In the genomic region with DNA sequence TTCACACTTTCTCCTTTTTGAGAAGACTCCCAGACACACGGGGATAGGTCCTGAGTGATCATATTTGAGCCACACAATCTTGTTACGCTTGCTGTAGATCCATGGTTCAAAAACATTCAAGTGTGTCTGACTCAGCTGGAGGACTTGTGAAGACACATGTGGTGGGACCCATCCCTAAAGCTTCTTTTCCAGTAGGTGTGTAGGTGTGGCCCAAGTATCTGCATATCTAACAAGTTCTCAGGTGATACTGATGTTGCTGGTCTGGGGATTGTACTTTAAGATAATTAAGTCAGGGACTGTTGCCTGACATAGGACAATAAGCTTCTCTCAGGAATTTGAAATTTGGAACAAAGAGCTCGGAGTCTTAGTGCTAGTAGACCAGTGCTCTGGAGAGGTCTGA, we compare ENCODE assay signal across 22 cellular contexts.
"Had no signal": no experiment of that assay in that cellular context is flagged by ENCODE, and none has a peak within 500 bp of the region (broad histone marks: within the 10 kb centered on the region; RNA-seq: fewer than 3 reads in every experiment).

No MANE protein-coding gene starts in this region.

- DNase-seq: colonic mucosa; dermis blood vessel endothelial cell; effector CD4-positive, alpha-beta T cell; heart left ventricle; hippocampal formation; mammary epithelial cell; mucosa of descending colon; naive thymus-derived CD8-positive, alpha-beta T cell; ovary; stimulated activated CD4-positive, alpha-beta T cell treated with anti-CD3 and anti-CD28 coated beads, Interleukin-4, amount 100 ng/mL, for 1 hour; stimulated activated CD8-positive, alpha-beta memory T cell treated with anti-CD3 and anti-CD28 coated beads, Interleukin-4, amount 100 ng/mL, for 48 hours; testis had no signal

- ATAC-seq: esophagus mucosa; heart left ventricle; left lobe of liver; mucosa of descending colon; naive thymus-derived CD8-positive, alpha-beta T cell; stimulated activated memory B cell treated with anti-CD40 and anti-IgM and Interleukin-4, amounts not matched to agents 10 μg/mL and 1 μg/mL and 100 μg/mL, for 72 hours had no signal

- H3K9me3 ChIP-seq: colonic mucosa, heart left ventricle, mucosa of descending colon, ovary, right atrium auricular region, testis had no signal

- H3K36me3 Mint-ChIP-seq: naive thymus-derived CD8-positive, alpha-beta T cell; stimulated activated memory B cell treated with anti-CD40 and anti-IgM and Interleukin-4, amounts not matched to agents 10 μg/mL and 1 μg/mL and 100 μg/mL, for 72 hours; type B pancreatic cell had no signal

- H3K36me3 ChIP-seq: colonic mucosa, heart left ventricle, ovary, right atrium auricular region had no signal

- H3K4me3 Mint-ChIP-seq: naive thymus-derived CD8-positive, alpha-beta T cell; stimulated activated memory B cell treated with anti-CD40 and anti-IgM and Interleukin-4, amounts not matched to agents 10 μg/mL and 1 μg/mL and 100 μg/mL, for 72 hours; stimulated activated naive CD8-positive, alpha-beta T cell treated with anti-CD3 and anti-CD28 coated beads, Interleukin-15, Interleukin-2, amounts not matched to agents 100 ng/mL and 50 ng/mL, for 24 hours; type B pancreatic cell had no signal

- H3K4me2 ChIP-seq: smooth muscle cell had no signal

- H3K27ac ChIP-seq: colonic mucosa, heart left ventricle, ovary, testis had no signal

- H3K27ac Mint-ChIP-seq: naive thymus-derived CD8-positive, alpha-beta T cell; stimulated activated memory B cell treated with anti-CD40 and anti-IgM and Interleukin-4, amounts not matched to agents 10 μg/mL and 1 μg/mL and 100 μg/mL, for 72 hours; stimulated activated naive CD8-positive, alpha-beta T cell treated with anti-CD3 and anti-CD28 coated beads, Interleukin-15, Interleukin-2, amounts not matched to agents 100 ng/mL and 50 ng/mL, for 24 hours; type B pancreatic cell had no signal

- FAIRE-seq: frontal cortex, islet of Langerhans, urothelium cell line had no signal

- H3K27me3 ChIP-seq: colonic mucosa, ovary, right atrium auricular region, testis had no signal

- H3K4me1 ChIP-seq: testis had no signal

- H3K9me3 Mint-ChIP-seq: naive thymus-derived CD8-positive, alpha-beta T cell; stimulated activated memory B cell treated with anti-CD40 and anti-IgM and Interleukin-4, amounts not matched to agents 10 μg/mL and 1 μg/mL and 100 μg/mL, for 72 hours; stimulated activated naive CD8-positive, alpha-beta T cell treated with anti-CD3 and anti-CD28 coated beads, Interleukin-15, Interleukin-2, amounts not matched to agents 100 ng/mL and 50 ng/mL, for 24 hours; type B pancreatic cell had no signal

- H3K4me3 ChIP-seq: colonic mucosa, mucosa of descending colon, ovary, right atrium auricular region, smooth muscle cell, testis had no signal

- H3K27me3 Mint-ChIP-seq: stimulated activated memory B cell treated with anti-CD40 and anti-IgM and Interleukin-4, amounts not matched to agents 10 μg/mL and 1 μg/mL and 100 μg/mL, for 72 hours had no signal
